ENCODE assay signal across 12 cellular contexts in genomic region chr19:46932346-46932745, GRCh38.
DNase-seq lines count a peak whose midpoint lies in the region; ATAC-seq and TF ChIP-seq lines count a peak whose summit lies in the region.
"Had no signal": no experiment of that assay in that cellular context is flagged by ENCODE, and none has a peak within 500 bp of the region (broad histone marks: within the 10 kb centered on the region; RNA-seq: fewer than 3 reads in every experiment).

No MANE protein-coding gene starts in this region.

- peak overlapping the region; percentile 93 to 95 for H3K27ac Mint-ChIP-seq in effector memory CD8-positive, alpha-beta T cell
- H3K27ac Mint-ChIP-seq in osteocyte (ENCODE audit: unreplicated experiment) = peak overlapping the region; percentile 85

- H3K9me3 ChIP-seq in GM23248 (ENCODE audit: low read depth) = no peaks in the 10 kb centered on the region

- no peak for ATAC-seq in effector memory CD8-positive, alpha-beta T cell (replicated peaks)
- no peak for ATAC-seq in HG03175 (IDR thresholded peaks at IDR 0.05; ENCODE audit: unreplicated experiment)

- no peak overlapping the region for H3K4me3 Mint-ChIP-seq in effector memory CD8-positive, alpha-beta T cell
- H3K4me3 Mint-ChIP-seq in osteocyte (ENCODE audit: unreplicated experiment) = no peak overlapping the region

- H4K20me1 ChIP-seq in GM23248 (ENCODE audit: insufficient read depth) = no peaks in the 10 kb centered on the region

- POLR2A ChIA-PET in RWPE1 (lab: Yijun Ruan, JAX; ENCODE audit: low non-redundant PET) = no interaction called here

- peaks cover 28% of the 10 kb centered on the region for H3F3A ChIP-seq in GM23248 (ENCODE audit: insufficient read depth)

- 50 to 52% methylated on average over 2 of the region's 2 CpGs for WGBS in GM23248 (ENCODE audit: low coverage in 1 of 2, low lambda C conversion rate in 2 of 2, missing lambda C conversion rate in 2 of 2), 2 experiments

- H2AFZ ChIP-seq in GM23248 = no peak overlapping the region

- no peaks in the 10 kb centered on the region for H3K27me3 ChIP-seq in GM23248 (replicated peaks; ENCODE audit: insufficient read depth)

- no peak for TF ChIP-seq CTCF in RWPE1 (conservative IDR thresholded peaks at IDR 0.05; ENCODE audit: low read depth)
- TF ChIP-seq CTCF in osteocyte (IDR thresholded peaks at IDR 0.05) = no peak

- DNase-seq in GM23248 = peak; percentile 53
- DNase-seq in RWPE1 (ENCODE audit: low spot score) = peak; percentile 58
- no peak for DNase-seq in effector memory CD8-positive, alpha-beta T cell
- no peak for DNase-seq in osteocyte (ENCODE audit: extremely low spot score, unreplicated experiment)
- no peak for DNase-seq in stimulated activated naive CD4-positive, alpha-beta T cell (lab: John Stamatoyannopoulos, UW)
- DNase-seq in globus pallidus (ENCODE audit: low spot score) = no peak
- DNase-seq in mucosa of gallbladder (ENCODE audit: low spot score) = no peak
- DNase-seq: aorta; stimulated activated CD4-positive, alpha-beta T cell treated with anti-CD3 and anti-CD28 coated beads, Interleukin-2, amount 100 ng/mL, for 24 hours; stimulated activated naive CD4-positive, alpha-beta T cell treated with Interleukin-2 at 50 U/mL for 16 hours; WERI-Rb-1 had no signal

- H3K27me3 Mint-ChIP-seq in effector memory CD8-positive, alpha-beta T cell = no peaks in the 10 kb centered on the region
- no peaks in the 10 kb centered on the region for H3K27me3 Mint-ChIP-seq in osteocyte (ENCODE audit: unreplicated experiment)

- CTCF ChIA-PET in RWPE1 (lab: Yijun Ruan, JAX) = interaction anchor here (0.9 kb wide), 1 partner anchor 58 kb away, joined by 6 read pairs; no protein-coding TSS in a partner anchor

- H3K9me3 Mint-ChIP-seq in effector memory CD8-positive, alpha-beta T cell = no peaks in the 10 kb centered on the region
- no peaks in the 10 kb centered on the region for H3K9me3 Mint-ChIP-seq in osteocyte (ENCODE audit: unreplicated experiment)

- H3K4me3 ChIP-seq in GM23248 = no peak overlapping the region

- peaks cover 56% of the 10 kb centered on the region for H3K4me1 ChIP-seq in GM23248 (ENCODE audit: insufficient read depth)

- H3K36me3 ChIP-seq in GM23248 (ENCODE audit: low read depth) = no peaks in the 10 kb centered on the region

- no peaks in the 10 kb centered on the region for H3K9me2 ChIP-seq in GM23248 (ENCODE audit: insufficient read depth)

- peaks cover 53 to 75% of the 10 kb centered on the region in 2 donors for H3K4me1 Mint-ChIP-seq in effector memory CD8-positive, alpha-beta T cell (ENCODE audit: low read depth in 2 of 2)
- peaks cover 77% of the 10 kb centered on the region for H3K4me1 Mint-ChIP-seq in osteocyte (ENCODE audit: unreplicated experiment)

- peak overlapping the region; percentile 24 for H3K4me2 ChIP-seq in GM23248 (ENCODE audit: unreplicated experiment)

- H3K36me3 Mint-ChIP-seq in effector memory CD8-positive, alpha-beta T cell (ENCODE audit: insufficient read depth) = peaks cover 4% of the 10 kb centered on the region
- no peaks in the 10 kb centered on the region for H3K36me3 Mint-ChIP-seq in osteocyte (ENCODE audit: unreplicated experiment)

- H3K27ac ChIP-seq in GM23248 (0 out of 2 replicates have a peak overlapping the region, but pooled peaks have one; percentile 5), RWPE1 (peak overlapping the region; percentile 50)
- H3K27ac ChIP-seq: WERI-Rb-1 had no signal

- peaks cover 100% of the 10 kb centered on the region for H3K79me2 ChIP-seq in GM23248 (ENCODE audit: insufficient read depth)

- H3K9ac ChIP-seq in GM23248 = no peak overlapping the region

- in situ Hi-C loops in GM23248 (cut with MboI) = no loop called here

Comparison
In these comparisons a context has a peak if more than half of its experiments do, and no peak if none do; other contexts are left out.
1. DNase-seq: peak in GM23248 (single experiment) and RWPE1 (single experiment); none in effector memory CD8-positive, alpha-beta T cell (0 of 3), osteocyte (single experiment), stimulated activated naive CD4-positive, alpha-beta T cell (0 of 6), globus pallidus (single experiment) and mucosa of gallbladder (single experiment).